1 cellular context compared by ENCODE assay signal in the genomic region with DNA sequence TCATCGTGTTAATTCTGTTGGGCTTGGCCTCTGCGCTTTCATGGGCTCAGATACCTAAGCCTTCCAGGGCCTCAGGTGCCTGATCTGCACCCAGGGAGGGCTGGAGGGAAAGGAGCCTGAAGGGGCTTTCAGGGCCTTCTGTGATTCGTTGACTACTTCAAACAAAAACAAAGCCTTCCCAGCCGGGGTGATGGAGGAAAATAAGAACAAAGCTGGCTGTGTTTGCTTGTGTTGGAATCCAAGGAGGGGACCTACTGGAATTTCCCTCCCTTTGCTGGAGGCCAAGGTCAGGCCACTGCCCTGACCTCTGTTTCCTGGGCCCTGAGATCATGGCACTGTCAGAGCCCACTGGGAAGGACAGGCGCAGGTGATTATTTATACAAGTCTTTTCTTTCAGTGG.
A peak's percentile ranks its signal among the peaks of the same experiment; 100 is the strongest.
TF ChIP-seq lines count a peak whose summit lies in the region.

No MANE protein-coding gene starts in this region.

TF ChIP-seq in HepG2, 621 proteins besides CTCF, POLR2A, EP300 and RAD21 (continued from another document and continues in another):
- TF ChIP-seq MYPOP (CRISPR knock-in tag; IDR thresholded peaks at IDR 0.05) (no peak), NFKB2 (CRISPR knock-in tag; IDR thresholded peaks at IDR 0.05; ENCODE audit: borderline replicate concordance) (no peak), SOX5 (CRISPR knock-in tag; IDR thresholded peaks at IDR 0.05; ENCODE audit: borderline replicate concordance) (peak; percentile 88), RBM39 (IDR thresholded peaks at IDR 0.05; ENCODE audit: low read depth, low read length, poor library complexity, severe bottlenecking) (no peak), ZUFSP (CRISPR knock-in tag; IDR thresholded peaks at IDR 0.05; ENCODE audit: borderline replicate concordance) (no peak), XRCC5 (optimal IDR thresholded peaks at IDR 0.05; ENCODE audit: low read length) (peak; percentile 49), ATF7 (IDR thresholded peaks at IDR 0.05) (no peak), ATF7 (CRISPR knock-in tag; IDR thresholded peaks at IDR 0.05) (no peak), ZNF607 (CRISPR knock-in tag; IDR thresholded peaks at IDR 0.05; ENCODE audit: borderline replicate concordance) (no peak), CEBPZ (IDR thresholded peaks at IDR 0.05; ENCODE audit: low read length) (no peak), CC2D1A (CRISPR knock-in tag; IDR thresholded peaks at IDR 0.05) (no peak), HNF1A (IDR thresholded peaks at IDR 0.05; ENCODE audit: low read depth) (no peak), HNF1A (CRISPR knock-in tag; IDR thresholded peaks at IDR 0.05; ENCODE audit: borderline replicate concordance) (peak; percentile 29; the same call in 1 of the 2 replicates), FOXO4 (CRISPR knock-in tag; conservative IDR thresholded peaks at IDR 0.05) (no peak), MZF1 (CRISPR knock-in tag; IDR thresholded peaks at IDR 0.05; ENCODE audit: borderline replicate concordance) (no peak), ZNF879 (CRISPR knock-in tag; IDR thresholded peaks at IDR 0.05) (no peak), ARID5B (CRISPR knock-in tag; IDR thresholded peaks at IDR 0.05) (peak; percentile 94), NR2F1 (CRISPR knock-in tag; IDR thresholded peaks at IDR 0.05) (peak; percentile 97 to 98), ZNF644 (CRISPR knock-in tag; IDR thresholded peaks at IDR 0.05; ENCODE audit: low read depth) (peak; percentile 65), NR2F2 (IDR thresholded peaks at IDR 0.05; ENCODE audit: borderline replicate concordance, low read depth) (peak; percentile 97), BCL6 (CRISPR knock-in tag; IDR thresholded peaks at IDR 0.05) (peak; percentile 83), ZFP1 (CRISPR knock-in tag; IDR thresholded peaks at IDR 0.05) (no peak), HOXA9 (CRISPR knock-in tag; IDR thresholded peaks at IDR 0.05; ENCODE audit: borderline replicate concordance) (no peak), ARHGAP35 (CRISPR knock-in tag; IDR thresholded peaks at IDR 0.05; ENCODE audit: borderline replicate concordance) (no peak), ZNF614 (CRISPR knock-in tag; IDR thresholded peaks at IDR 0.05; ENCODE audit: borderline replicate concordance) (no peak), SP4 (CRISPR knock-in tag; IDR thresholded peaks at IDR 0.05) (no peak), ZFY (CRISPR knock-in tag; IDR thresholded peaks at IDR 0.05) (no peak; the same call in 1 of the 2 replicates), RBM22 (optimal IDR thresholded peaks at IDR 0.05; ENCODE audit: low read length) (no peak)
- TF ChIP-seq, protein P1, sequence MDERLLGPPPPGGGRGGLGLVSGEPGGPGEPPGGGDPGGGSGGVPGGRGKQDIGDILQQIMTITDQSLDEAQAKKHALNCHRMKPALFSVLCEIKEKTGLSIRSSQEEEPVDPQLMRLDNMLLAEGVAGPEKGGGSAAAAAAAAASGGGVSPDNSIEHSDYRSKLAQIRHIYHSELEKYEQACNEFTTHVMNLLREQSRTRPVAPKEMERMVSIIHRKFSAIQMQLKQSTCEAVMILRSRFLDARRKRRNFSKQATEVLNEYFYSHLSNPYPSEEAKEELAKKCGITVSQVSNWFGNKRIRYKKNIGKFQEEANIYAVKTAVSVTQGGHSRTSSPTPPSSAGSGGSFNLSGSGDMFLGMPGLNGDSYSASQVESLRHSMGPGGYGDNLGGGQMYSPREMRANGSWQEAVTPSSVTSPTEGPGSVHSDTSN (CRISPR knock-in tag; IDR thresholded peaks at IDR 0.05) = no peak
- TF ChIP-seq, protein P2, sequence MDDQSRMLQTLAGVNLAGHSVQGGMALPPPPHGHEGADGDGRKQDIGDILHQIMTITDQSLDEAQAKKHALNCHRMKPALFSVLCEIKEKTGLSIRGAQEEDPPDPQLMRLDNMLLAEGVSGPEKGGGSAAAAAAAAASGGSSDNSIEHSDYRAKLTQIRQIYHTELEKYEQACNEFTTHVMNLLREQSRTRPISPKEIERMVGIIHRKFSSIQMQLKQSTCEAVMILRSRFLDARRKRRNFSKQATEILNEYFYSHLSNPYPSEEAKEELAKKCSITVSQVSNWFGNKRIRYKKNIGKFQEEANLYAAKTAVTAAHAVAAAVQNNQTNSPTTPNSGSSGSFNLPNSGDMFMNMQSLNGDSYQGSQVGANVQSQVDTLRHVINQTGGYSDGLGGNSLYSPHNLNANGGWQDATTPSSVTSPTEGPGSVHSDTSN (CRISPR knock-in tag; IDR thresholded peaks at IDR 0.05; ENCODE audit: borderline replicate concordance) = no peak
- TF ChIP-seq, protein P3, sequence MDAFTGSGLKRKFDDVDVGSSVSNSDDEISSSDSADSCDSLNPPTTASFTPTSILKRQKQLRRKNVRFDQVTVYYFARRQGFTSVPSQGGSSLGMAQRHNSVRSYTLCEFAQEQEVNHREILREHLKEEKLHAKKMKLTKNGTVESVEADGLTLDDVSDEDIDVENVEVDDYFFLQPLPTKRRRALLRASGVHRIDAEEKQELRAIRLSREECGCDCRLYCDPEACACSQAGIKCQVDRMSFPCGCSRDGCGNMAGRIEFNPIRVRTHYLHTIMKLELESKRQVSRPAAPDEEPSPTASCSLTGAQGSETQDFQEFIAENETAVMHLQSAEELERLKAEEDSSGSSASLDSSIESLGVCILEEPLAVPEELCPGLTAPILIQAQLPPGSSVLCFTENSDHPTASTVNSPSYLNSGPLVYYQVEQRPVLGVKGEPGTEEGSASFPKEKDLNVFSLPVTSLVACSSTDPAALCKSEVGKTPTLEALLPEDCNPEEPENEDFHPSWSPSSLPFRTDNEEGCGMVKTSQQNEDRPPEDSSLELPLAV (CRISPR knock-in tag; conservative IDR thresholded peaks at IDR 0.05; ENCODE audit: low read depth) = no peak
